14 cellular contexts compared by ENCODE assay signal in genomic region chr3:172125053-172125452, GRCh38.
DNase-seq lines count a peak whose midpoint lies in the region; ATAC-seq and TF ChIP-seq lines count a peak whose summit lies in the region.
"Had no signal": no experiment of that assay in that cellular context is flagged by ENCODE, and none has a peak within 500 bp of the region (broad histone marks: within the 10 kb centered on the region; RNA-seq: fewer than 3 reads in every experiment).

No MANE protein-coding gene starts in this region.

- dilution Hi-C loops in mammary epithelial cell (cut with HindIII; ENCODE audit: low sequenced_read_pairs), result no loop called here

- peaks cover 66% of the 10 kb centered on the region for H3K4me1 Mint-ChIP-seq in dendritic cell treated with granulocyte-macrophage colony-stimulating factor and Interleukin-4, amounts not matched to agents 40 ng/mL and 50 ng/mL, for 4 days (ENCODE audit: low read depth)

- CTCF ChIA-PET in mammary epithelial cell (lab: Charles Lee; ENCODE audit: low non-redundant PET), result no interaction called here

- no peak overlapping the region for H3K4me3 ChIP-seq in breast epithelium
- H3K4me3 ChIP-seq in mammary epithelial cell (replicated peaks in 1 of 3; ENCODE audit: insufficient read depth in 1 of 3, low read depth in 2 of 3, low read length in 3 of 3), result no peak overlapping the region
- H3K4me3 ChIP-seq in muscle layer of colon (ENCODE audit: low read depth in 1 of 2, low read length in 2 of 2), result no peak overlapping the region
- H3K4me3 ChIP-seq in upper lobe of right lung, result no peak overlapping the region
- H3K4me3 ChIP-seq in thyroid gland (replicated peaks in 1 of 3), result no peak overlapping the region

- H3K4me2 ChIP-seq in mammary epithelial cell (ENCODE audit: insufficient read depth, low read depth, low read length), result no peak overlapping the region

- H3K27me3 ChIP-seq in breast epithelium (no peaks in the 10 kb centered on the region), mammary epithelial cell (ENCODE audit: insufficient read depth, low read length) (no peaks in the 10 kb centered on the region), muscle layer of colon (ENCODE audit: control insufficient read depth in 1 of 2, insufficient read depth in 2 of 2, low read length in 2 of 2) (no peaks in the 10 kb centered on the region), upper lobe of right lung (no peaks in the 10 kb centered on the region), thyroid gland (no peaks in the 10 kb centered on the region)

- no peaks in the 10 kb centered on the region for H4K20me1 ChIP-seq in mammary epithelial cell (ENCODE audit: insufficient read depth, low read length)

- H3K27me3 Mint-ChIP-seq in dendritic cell treated with granulocyte-macrophage colony-stimulating factor and Interleukin-4, amounts not matched to agents 40 ng/mL and 50 ng/mL, for 4 days, result no peaks in the 10 kb centered on the region

- no peak for TF ChIP-seq CTCF in breast epithelium (IDR thresholded peaks at IDR 0.05)
- TF ChIP-seq CTCF in mammary epithelial cell (conservative IDR thresholded peaks at IDR 0.05 in 1 of 2, IDR thresholded peaks at IDR 0.05 in 1 of 2; ENCODE audit: extremely low read depth in 1 of 2, insufficient read depth in 1 of 2, low read depth in 1 of 2, low read length in 2 of 2), result no peak
- TF ChIP-seq CTCF in upper lobe of right lung (IDR thresholded peaks at IDR 0.05), result peak; percentile 7
- no peak for TF ChIP-seq CTCF in thyroid gland (IDR thresholded peaks at IDR 0.05)

- TF ChIP-seq POLR2A in breast epithelium (IDR thresholded peaks at IDR 0.05), result no peak
- TF ChIP-seq POLR2A in thyroid gland (IDR thresholded peaks at IDR 0.05), result no peak

- no peak overlapping the region for H3K4me3 Mint-ChIP-seq in dendritic cell treated with granulocyte-macrophage colony-stimulating factor and Interleukin-4, amounts not matched to agents 40 ng/mL and 50 ng/mL, for 4 days
- H3K4me3 Mint-ChIP-seq: IgD-negative memory B cell had no signal

- DNase-seq in breast epithelium (ENCODE audit: low spot score in 2 of 2), result no peak
- no peak for DNase-seq in mammary epithelial cell
- DNase-seq in upper lobe of right lung, result no peak
- no peak for DNase-seq in SKM-1 (lab: John Stamatoyannopoulos, UW; ENCODE audit: unreplicated experiment)
- no peak for DNase-seq in thyroid gland
- DNase-seq: activated CD8-positive, alpha-beta memory T cell treated with anti-CD3 and anti-CD28 coated beads, Interleukin-2, amount 50 U/mL, for 48 hours; amniotic stem cell; erythroblast; NCI-H187; OCI-M1 had no signal

- in situ Hi-C loops in mammary epithelial cell (cut with MboI; ENCODE audit: low sequenced_read_pairs in 2 of 2), result no loop called here

- H3K9me3 ChIP-seq in breast epithelium (no peaks in the 10 kb centered on the region), mammary epithelial cell (replicated peaks; ENCODE audit: insufficient read depth, low read length) (no peaks in the 10 kb centered on the region), muscle layer of colon (ENCODE audit: low read length) (no peaks in the 10 kb centered on the region), upper lobe of right lung (no peaks in the 10 kb centered on the region), thyroid gland (no peaks in the 10 kb centered on the region)

- peaks cover 34% of the 10 kb centered on the region for H3K36me3 Mint-ChIP-seq in dendritic cell treated with granulocyte-macrophage colony-stimulating factor and Interleukin-4, amounts not matched to agents 40 ng/mL and 50 ng/mL, for 4 days (ENCODE audit: low read depth)

- intact Hi-C loops in breast epithelium (cut with DNase I; ENCODE audit: low total_unique reads), result loop anchor here (1.0 kb wide), 1 partner anchor 11 kb away; no protein-coding TSS in a partner anchor
- intact Hi-C loops in mammary epithelial cell (cut with micrococcal nuclease), result loop anchor here (5.0 kb wide), 1 partner anchor 38 kb away; no protein-coding TSS in a partner anchor
- intact Hi-C loops in dendritic cell treated with granulocyte-macrophage colony-stimulating factor and Interleukin-4, amounts not matched to agents 40 ng/mL and 50 ng/mL, for 4 days (cut with micrococcal nuclease), result no loop called here
- intact Hi-C loops in upper lobe of right lung (cut with DNase I), result no loop called here
- intact Hi-C loops in thyroid gland (cut with DNase I), result no loop called here

- 98% methylated on average over 5 of the region's 6 CpGs for WGBS in mammary epithelial cell (ENCODE audit: low coverage, missing lambda C conversion rate)
- WGBS in thyroid gland, 2 donors, result 93 to 96% methylated on average over 6 of the region's 6 CpGs

- H3K27ac ChIP-seq in breast epithelium, result peak overlapping the region; percentile 60 to 90
- H3K27ac ChIP-seq in mammary epithelial cell (ENCODE audit: insufficient read depth, low read depth, low read length), result no peak overlapping the region
- peak overlapping the region; percentile 62 for H3K27ac ChIP-seq in muscle layer of colon (ENCODE audit: low read depth, low read length)
- H3K27ac ChIP-seq in upper lobe of right lung, result peak overlapping the region; percentile 12
- peak overlapping the region in 1 of 3 donors; percentile 27 for H3K27ac ChIP-seq in thyroid gland

- H3K36me3 ChIP-seq in breast epithelium (no peaks in the 10 kb centered on the region), mammary epithelial cell (ENCODE audit: insufficient read depth, low read length) (peaks cover 8% of the 10 kb centered on the region), muscle layer of colon (ENCODE audit: insufficient read depth, low read length) (no peaks in the 10 kb centered on the region), upper lobe of right lung (peaks cover 8% of the 10 kb centered on the region), thyroid gland (no peaks in the 10 kb centered on the region)

- peaks cover 88% of the 10 kb centered on the region for H3K79me2 ChIP-seq in mammary epithelial cell (ENCODE audit: insufficient read depth, low read length)

- H3K4me1 ChIP-seq in breast epithelium (peaks cover 0 to 3% of the 10 kb centered on the region in 2 donors), mammary epithelial cell (ENCODE audit: insufficient read depth, low read length) (peaks cover 9% of the 10 kb centered on the region), muscle layer of colon (ENCODE audit: insufficient read depth, low read length) (peaks cover 55% of the 10 kb centered on the region), upper lobe of right lung (peaks cover 48% of the 10 kb centered on the region), thyroid gland (peaks cover 30 to 57% of the 10 kb centered on the region in 2 donors)

- H2AFZ ChIP-seq in mammary epithelial cell (ENCODE audit: low read depth, low read length), result no peak overlapping the region

- peak overlapping the region; percentile 74 for H3K27ac Mint-ChIP-seq in dendritic cell treated with granulocyte-macrophage colony-stimulating factor and Interleukin-4, amounts not matched to agents 40 ng/mL and 50 ng/mL, for 4 days
- H3K27ac Mint-ChIP-seq: IgD-negative memory B cell had no signal

- ATAC-seq in upper lobe of right lung (no peak), HG03139 (IDR thresholded peaks at IDR 0.05; ENCODE audit: unreplicated experiment) (no peak)

- H3K9ac ChIP-seq in mammary epithelial cell (ENCODE audit: insufficient read depth, low read length), result no peak overlapping the region
- no peak overlapping the region for H3K9ac ChIP-seq in muscle layer of colon (ENCODE audit: low read length)

- H3K9me3 Mint-ChIP-seq in dendritic cell treated with granulocyte-macrophage colony-stimulating factor and Interleukin-4, amounts not matched to agents 40 ng/mL and 50 ng/mL, for 4 days, result no peaks in the 10 kb centered on the region
- H3K9me3 Mint-ChIP-seq: IgD-negative memory B cell had no signal

- BruUV-seq in mammary epithelial cell (replicated peaks; lab: Mats Ljungman, UMichigan), result no TSS peak

Comparison
In these comparisons a context has a peak if more than half of its experiments do, and no peak if none do; other contexts are left out.
1. intact Hi-C loops: an anchor here in breast epithelium (1.0 kb wide) and mammary epithelial cell (5.0 kb wide); none called in dendritic cell treated with granulocyte-macrophage colony-stimulating factor and Interleukin-4, amounts not matched to agents 40 ng/mL and 50 ng/mL, for 4 days, upper lobe of right lung and thyroid gland.